Comparison of ENCODE assay signal across 18 cellular contexts in the genomic region with DNA sequence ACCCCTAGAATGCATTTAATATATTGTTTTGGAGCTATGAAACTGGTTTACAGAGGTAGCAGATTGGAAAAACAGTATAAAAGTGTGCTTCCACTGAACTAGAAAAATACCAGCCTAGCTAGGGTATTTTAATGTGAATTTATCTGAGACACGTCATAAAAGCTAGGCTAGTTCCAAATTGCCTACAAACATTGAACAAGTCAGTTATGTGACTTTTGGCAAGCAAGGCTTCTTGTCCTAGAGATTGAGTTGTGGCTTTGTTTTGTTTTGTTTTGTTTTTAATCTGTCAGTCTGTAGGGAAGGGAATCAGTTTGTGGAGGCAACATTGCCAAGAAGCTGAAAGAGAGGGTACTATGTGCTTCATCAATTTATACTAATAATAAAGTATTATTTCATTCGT. TPM values are rescaled to one million over a fixed set of nuclear protein-coding genes. Genes with fewer than 3 reads are reported as not detected.
DNase-seq lines count a peak whose midpoint lies in the region; ATAC-seq and TF ChIP-seq lines count a peak whose summit lies in the region.
"Had no signal": no experiment of that assay in that cellular context is flagged by ENCODE, and none has a peak within 500 bp of the region (broad histone marks: within the 10 kb centered on the region; RNA-seq: fewer than 3 reads in every experiment).

No MANE protein-coding gene starts in this region.

- no CpG with 5 or more reads among the region's 2 CpGs for WGBS in IMR-90 (ENCODE audit: extremely low coverage in 2 of 2, insufficient read length in 1 of 2), 2 experiments
- no CpG with 5 or more reads among the region's 2 CpGs for WGBS in neuronal stem cell (ENCODE audit: extremely low coverage in 2 of 2, insufficient read length in 2 of 2, insufficient replicate concordance in 1 of 2), 2 donors

- H2BK12ac ChIP-seq in neuronal stem cell (ENCODE audit: low read length) = no peak overlapping the region

- no peak for TF ChIP-seq POLR2A in IMR-90 (IDR thresholded peaks at IDR 0.05; ENCODE audit: low read depth, low read length)

- no peaks in the 10 kb centered on the region for H3K9me3 ChIP-seq in IMR-90 (ENCODE audit: control insufficient read depth, insufficient read depth, low read length)
- H3K9me3 ChIP-seq in subcutaneous abdominal adipose tissue (ENCODE audit: control insufficient read depth in 5 of 5, low read length in 5 of 5) = no peaks in the 10 kb centered on the region
- H3K9me3 ChIP-seq in mucosa of descending colon = no peaks in the 10 kb centered on the region
- H3K9me3 ChIP-seq in neuronal stem cell (replicated peaks in 1 of 2; ENCODE audit: control insufficient read depth in 2 of 2, insufficient read depth in 1 of 2, low read depth in 1 of 2, low read length in 2 of 2) = peaks cover 0 to 5% of the 10 kb centered on the region in 2 donors
- H3K9me3 ChIP-seq: MG63 had no signal

- BruUV-seq in IMR-90 (replicated peaks; lab: Mats Ljungman, UMichigan) = no TSS peak

- H3K27ac ChIP-seq in IMR-90 (ENCODE audit: insufficient read depth, low read length) (peak overlapping the region; percentile 18; the same call in 1 of the 2 replicates), subcutaneous abdominal adipose tissue (ENCODE audit: low read depth, low read length) (peak overlapping the region; percentile 24), neuronal stem cell (replicated peaks; ENCODE audit: low read length) (no peak overlapping the region)
- H3K27ac ChIP-seq: GM23248, KMS-11 had no signal

- no peak overlapping the region for H3K4me3 Mint-ChIP-seq in chondrocyte (ENCODE audit: unreplicated experiment)
- H3K4me3 Mint-ChIP-seq: CD4-positive, alpha-beta T cell had no signal

- peaks cover 22% of the 10 kb centered on the region for H4K20me1 ChIP-seq in IMR-90 (ENCODE audit: insufficient read depth, low read length)

- H2AK5ac ChIP-seq in IMR-90 (ENCODE audit: low read depth, low read length) (no peak overlapping the region), neuronal stem cell (ENCODE audit: low read depth, low read length) (no peak overlapping the region)

- H3K36me3 ChIP-seq in IMR-90 (ENCODE audit: control insufficient read depth, insufficient read depth, low read length) (no peaks in the 10 kb centered on the region; the same call in 1 of the 2 replicates), subcutaneous abdominal adipose tissue (ENCODE audit: control insufficient read depth in 5 of 5, insufficient read depth in 5 of 5, low read length in 5 of 5) (peaks cover 0 to 4% (median 0%) of the 10 kb centered on the region in 5 donors), mucosa of descending colon (ENCODE audit: low read depth) (no peaks in the 10 kb centered on the region), neuronal stem cell (replicated peaks in 1 of 2; ENCODE audit: control insufficient read depth in 2 of 2, insufficient read depth in 2 of 2, low read length in 2 of 2) (peaks cover 0 to 11% of the 10 kb centered on the region in 2 donors)

- peak overlapping the region; percentile 66 for H3K27ac Mint-ChIP-seq in chondrocyte (ENCODE audit: unreplicated experiment)
- H3K27ac Mint-ChIP-seq: CD4-positive, alpha-beta T cell had no signal

- intact Hi-C loops in IMR-90 (cut with micrococcal nuclease) (loop anchor here (2.0 kb wide), 1 partner anchor 17 kb away; no protein-coding TSS in a partner anchor), mucosa of descending colon (cut with DNase I, micrococcal nuclease) (no loop called here)

- H2BK120ac ChIP-seq in IMR-90 (ENCODE audit: low read depth, low read length) (no peak overlapping the region), neuronal stem cell (ENCODE audit: low read depth, low read length) (no peak overlapping the region)

- no peak overlapping the region for H3K4ac ChIP-seq in IMR-90 (ENCODE audit: low read depth, low read length)
- no peak overlapping the region for H3K4ac ChIP-seq in neuronal stem cell (ENCODE audit: low read length)

- no peak overlapping the region for H3K14ac ChIP-seq in IMR-90 (replicated peaks; ENCODE audit: low read depth, low read length)
- H3K14ac ChIP-seq in neuronal stem cell (ENCODE audit: low read length) = no peak overlapping the region

- H4K91ac ChIP-seq in IMR-90 (ENCODE audit: insufficient read depth, low read depth, low read length) (no peak overlapping the region), neuronal stem cell (ENCODE audit: low read depth, low read length, poor library complexity) (no peak overlapping the region)

- H4K8ac ChIP-seq in IMR-90 (ENCODE audit: low read depth in 2 of 2, low read length in 2 of 2) (no peak overlapping the region), neuronal stem cell (ENCODE audit: low read depth, low read length) (no peak overlapping the region)

- POLR2A ChIA-PET in IMR-90 (lab: Charles Lee; ENCODE audit: unreplicated experiment) = no interaction called here

- H3K18ac ChIP-seq in IMR-90 (ENCODE audit: low read depth, low read length) = no peak overlapping the region
- H3K18ac ChIP-seq in neuronal stem cell (ENCODE audit: low read length) = no peak overlapping the region

- CTCF ChIA-PET in IMR-90 (lab: Yijun Ruan, JAX) = interaction anchor here (0.6 to 0.7 kb wide), 2 partner anchors 333 to 1014 kb away, joined by 3 read pairs; no protein-coding TSS in a partner anchor

- in situ Hi-C loops in IMR-90 (cut with MboI; ENCODE audit: low sequenced_read_pairs) = no loop called here

- no peak overlapping the region for H2AK9ac ChIP-seq in IMR-90 (replicated peaks; ENCODE audit: low read depth, low read length, poor library complexity)

- H3K27me3 ChIP-seq in IMR-90 (ENCODE audit: control insufficient read depth, insufficient read depth, low read length) (no peaks in the 10 kb centered on the region), subcutaneous abdominal adipose tissue (ENCODE audit: control insufficient read depth in 5 of 5, insufficient read depth in 4 of 5, low read length in 5 of 5) (no peaks in the 10 kb centered on the region), neuronal stem cell (ENCODE audit: control insufficient read depth in 3 of 3, insufficient read depth in 3 of 3, low read depth in 1 of 3, low read length in 3 of 3) (no peaks in the 10 kb centered on the region)
- H3K27me3 ChIP-seq: MG63 had no signal

- no peak overlapping the region for H2AFZ ChIP-seq in IMR-90 (replicated peaks; ENCODE audit: low read length, poor library complexity)
- no peak overlapping the region for H2AFZ ChIP-seq in neuronal stem cell (ENCODE audit: low read length)
- H2AFZ ChIP-seq: GM23248 had no signal

- no peak overlapping the region for H2BK5ac ChIP-seq in IMR-90 (ENCODE audit: low read depth, low read length, poor library complexity, severe bottlenecking)
- H2BK5ac ChIP-seq in neuronal stem cell (ENCODE audit: low read length) = no peak overlapping the region

- no peak overlapping the region for H4K5ac ChIP-seq in IMR-90 (ENCODE audit: low read depth, low read length)

- no peak overlapping the region for H3K56ac ChIP-seq in IMR-90 (ENCODE audit: extremely low read depth, insufficient read depth, low read length)

- H3K9me1 ChIP-seq in IMR-90 (ENCODE audit: insufficient read depth, low read length) = peaks cover 3% of the 10 kb centered on the region; the same call in 1 of the 2 replicates

- no peaks in the 10 kb centered on the region for H3K36me3 Mint-ChIP-seq in chondrocyte (ENCODE audit: low read depth)

- TF ChIP-seq RAD21 in IMR-90 (IDR thresholded peaks at IDR 0.05; ENCODE audit: low read length) = no peak

- H3K27me3 Mint-ChIP-seq in chondrocyte (ENCODE audit: low read depth) = no peaks in the 10 kb centered on the region
- H3K27me3 Mint-ChIP-seq: CD4-positive, alpha-beta T cell had no signal

- no peak overlapping the region for H3K4me3 ChIP-seq in IMR-90 (ENCODE audit: insufficient read depth, low read depth, low read length)
- no peak overlapping the region for H3K4me3 ChIP-seq in subcutaneous abdominal adipose tissue (ENCODE audit: low read depth in 1 of 5, low read length in 5 of 5)
- no peak overlapping the region for H3K4me3 ChIP-seq in mucosa of descending colon
- H3K4me3 ChIP-seq in neuronal stem cell (ENCODE audit: low read length in 2 of 2) = no peak overlapping the region
- H3K4me3 ChIP-seq: GM23248, MG63 had no signal

- H3K9me3 Mint-ChIP-seq in chondrocyte (ENCODE audit: low read depth) = no peaks in the 10 kb centered on the region
- H3K9me3 Mint-ChIP-seq: CD4-positive, alpha-beta T cell had no signal

- DNase-seq in IMR-90 = no peak
- no peak for DNase-seq in chondrocyte (ENCODE audit: low spot score)
- peak; percentile 35 for DNase-seq in midbrain (lab: John Stamatoyannopoulos, UW)
- no peak for DNase-seq in mucosa of descending colon
- no peak for DNase-seq in neuronal stem cell (ENCODE audit: low spot score)
- DNase-seq in NCI-H1436 (lab: John Stamatoyannopoulos, UW) = no peak
- DNase-seq in NCI-H1105 (lab: John Stamatoyannopoulos, UW) = no peak
- DNase-seq: AML-193; Calu3; CD4-positive, alpha-beta T cell; GM23248; MG63; NCI-H1092 treated with DMSO at 0.1 percent for 48 hours; NCI-H187 treated with DMSO at 0.1 percent for 48 hours; NCI-H774; SIG-M5 had no signal

- H2BK15ac ChIP-seq in IMR-90 (ENCODE audit: low read depth, low read length) = no peak overlapping the region
- no peak overlapping the region for H2BK15ac ChIP-seq in neuronal stem cell (ENCODE audit: low read length)

- no peak overlapping the region for H3K9ac ChIP-seq in IMR-90 (ENCODE audit: low read depth, low read length)
- H3K9ac ChIP-seq in subcutaneous abdominal adipose tissue (ENCODE audit: low read length in 5 of 5) = no peak overlapping the region
- no peak overlapping the region for H3K9ac ChIP-seq in neuronal stem cell (ENCODE audit: low read depth, low read length, poor library complexity)
- H3K9ac ChIP-seq: GM23248, KMS-11 had no signal

- dilution Hi-C loops in IMR-90 (cut with HindIII; ENCODE audit: low sequenced_read_pairs, unreplicated experiment) = no loop called here

- peaks cover 35% of the 10 kb centered on the region for H3K4me1 Mint-ChIP-seq in chondrocyte (ENCODE audit: low read depth)

- H3K79me1 ChIP-seq in IMR-90 (ENCODE audit: low read depth in 1 of 2, low read length in 2 of 2) = peaks cover 12 to 49% of the 10 kb centered on the region in 2 experiments
- no peaks in the 10 kb centered on the region for H3K79me1 ChIP-seq in neuronal stem cell (ENCODE audit: low read depth, low read length)

- H3K4me2 ChIP-seq in IMR-90 (ENCODE audit: low read depth, low read length) = no peak overlapping the region
- H3K4me2 ChIP-seq in neuronal stem cell (ENCODE audit: insufficient read depth, low read length, poor library complexity, severe bottlenecking) = no peak overlapping the region
- H3K4me2 ChIP-seq: KMS-11 had no signal

- ATAC-seq in IMR-90 (ENCODE audit: low read depth) (no peak), mucosa of descending colon (no peak)

- no peak overlapping the region for H2BK20ac ChIP-seq in IMR-90 (ENCODE audit: low read depth, low read length)

- H3K23ac ChIP-seq in IMR-90 (ENCODE audit: low read depth, low read length) (no peak overlapping the region), neuronal stem cell (ENCODE audit: low read depth, low read length, poor library complexity) (no peak overlapping the region)

- TF ChIP-seq CTCF in IMR-90 (conservative IDR thresholded peaks at IDR 0.05; ENCODE audit: low read depth, low read length) (no peak), chondrocyte (IDR thresholded peaks at IDR 0.05) (no peak), mucosa of descending colon (IDR thresholded peaks at IDR 0.05) (no peak)

- peaks cover 4% of the 10 kb centered on the region for H3K4me1 ChIP-seq in IMR-90 (ENCODE audit: control insufficient read depth, insufficient read depth, low read length)
- peaks cover 0 to 24% (median 9%) of the 10 kb centered on the region in 5 donors for H3K4me1 ChIP-seq in subcutaneous abdominal adipose tissue (ENCODE audit: control insufficient read depth in 5 of 5, insufficient read depth in 5 of 5, low read length in 5 of 5)
- peaks cover 10% of the 10 kb centered on the region for H3K4me1 ChIP-seq in mucosa of descending colon (ENCODE audit: low read depth)
- H3K4me1 ChIP-seq in neuronal stem cell (ENCODE audit: control insufficient read depth in 2 of 2, insufficient read depth in 1 of 2, low read depth in 1 of 2, low read length in 2 of 2) = no peaks in the 10 kb centered on the region

RNA-seq across cellular contexts. Expression of a gene that starts 24.2 kb away (rescaled TPM):
- total RNA-seq in IMR-90 (2012; rRNA removed) (31.2 and 42.5 TPM in 2 replicates), chondrocyte (88.0 to 88.5 TPM (median 88.5 TPM) in 3 replicates), mucosa of descending colon (100 to 1,000 TPM; 111 to 129 (median 115) TPM)
- 56.2 and 64.6 TPM in 2 replicates for polyA plus RNA-seq in IMR-90 (2012; rRNA removed)
- 19.4 and 71.2 TPM in 2 replicates for polyA plus RNA-seq in IMR-90 (2012; cell fraction: cytosol; rRNA removed)
- 27.1 and 31.9 TPM in 2 replicates for polyA plus RNA-seq in IMR-90 (2012; cell fraction: nucleus; rRNA removed; ENCODE audit: low replicate concordance)
- polyA plus RNA-seq in neuronal stem cell (2013, experiment 1 of 2) = 249 TPM
- 249 TPM for polyA plus RNA-seq in neuronal stem cell (2013, experiment 2 of 2)

RNA-seq across cellular contexts. Expression of a gene that starts 34.4 kb away (rescaled TPM):
- total RNA-seq in IMR-90 (2012; rRNA removed) (131 and 132 TPM in 2 replicates), chondrocyte (111 to 137 TPM (median 136 TPM) in 3 replicates), mucosa of descending colon (10 to 100 TPM; 47.5 to 87.9 (median 61.5) TPM)
- 16.1 and 19.9 TPM in 2 replicates for polyA plus RNA-seq in IMR-90 (2012; rRNA removed)
- 6.9 and 7.3 TPM in 2 replicates for polyA plus RNA-seq in IMR-90 (2012; cell fraction: cytosol; rRNA removed)
- 5.0 and 13.6 TPM in 2 replicates for polyA plus RNA-seq in IMR-90 (2012; cell fraction: nucleus; rRNA removed; ENCODE audit: low replicate concordance)
- 5.0 TPM for polyA plus RNA-seq in neuronal stem cell (2013, experiment 1 of 2)
- polyA plus RNA-seq in neuronal stem cell (2013, experiment 2 of 2) = 5.3 TPM
